In genomic region chr1:30981172-30981571, GRCh38 we compare ENCODE assay signal across 12 cellular contexts.
"Had no signal": no experiment of that assay in that cellular context is flagged by ENCODE, and none has a peak within 500 bp of the region (broad histone marks: within the 10 kb centered on the region; RNA-seq: fewer than 3 reads in every experiment).

No MANE protein-coding gene starts in this region.

- H3K4me3 Mint-ChIP-seq: activated CD4-positive, alpha-beta T cell treated with anti-CD3 and anti-CD28 coated beads, Interleukin-2, amount 10 ng/mL, durations not matched to agents 7 days and 5 days; activated naive CD4-positive, alpha-beta T cell treated with anti-CD3 and anti-CD28 coated beads, Interleukin-2, amount 50 U/mL, for 24 hours; endodermal cell; natural killer cell treated with Interleukin-12 subunit alpha and Interleukin-12 subunit beta and Interleukin-15 and Interleukin-18, amount 100 ng/mL, for 72 hours had no signal

- H3K9me3 Mint-ChIP-seq: activated CD4-positive, alpha-beta T cell treated with anti-CD3 and anti-CD28 coated beads, Interleukin-2, amount 10 ng/mL, durations not matched to agents 7 days and 5 days; activated naive CD4-positive, alpha-beta T cell treated with anti-CD3 and anti-CD28 coated beads, Interleukin-2, amount 50 U/mL, for 24 hours; endodermal cell; natural killer cell treated with Interleukin-12 subunit alpha and Interleukin-12 subunit beta and Interleukin-15 and Interleukin-18, amount 100 ng/mL, for 72 hours had no signal

- DNase-seq: activated CD4-positive, alpha-beta T cell treated with anti-CD3 and anti-CD28 coated beads, Interleukin-2, amount 10 ng/mL, durations not matched to agents 7 days and 5 days; activated CD4-positive, CD25-positive, alpha-beta regulatory T cell; activated CD8-positive, alpha-beta memory T cell treated with anti-CD3 and anti-CD28 coated beads for 24 hours; activated effector memory CD4-positive, alpha-beta T cell treated with Interleukin-2 at 50 U/mL for 16 hours; amygdala; endodermal cell; erythroblast; T-helper 2 cell; tibial artery had no signal

- H3K9me3 ChIP-seq: tibial artery had no signal

- ATAC-seq: natural killer cell treated with Interleukin-12 subunit alpha and Interleukin-12 subunit beta and Interleukin-15 and Interleukin-18, amount 100 ng/mL, for 72 hours had no signal

- H3K27ac ChIP-seq: skin epidermis, tibial artery had no signal

- H3K4me3 ChIP-seq: skin epidermis, tibial artery had no signal

- H3K27me3 Mint-ChIP-seq: activated CD4-positive, alpha-beta T cell treated with anti-CD3 and anti-CD28 coated beads, Interleukin-2, amount 10 ng/mL, durations not matched to agents 7 days and 5 days; activated naive CD4-positive, alpha-beta T cell treated with anti-CD3 and anti-CD28 coated beads, Interleukin-2, amount 50 U/mL, for 24 hours; natural killer cell treated with Interleukin-12 subunit alpha and Interleukin-12 subunit beta and Interleukin-15 and Interleukin-18, amount 100 ng/mL, for 72 hours had no signal

- H3K27ac Mint-ChIP-seq: activated CD4-positive, alpha-beta T cell treated with anti-CD3 and anti-CD28 coated beads, Interleukin-2, amount 10 ng/mL, durations not matched to agents 7 days and 5 days; endodermal cell had no signal

- H3K27me3 ChIP-seq: tibial artery had no signal
